10 cellular contexts compared by ENCODE assay signal in the genomic region with DNA sequence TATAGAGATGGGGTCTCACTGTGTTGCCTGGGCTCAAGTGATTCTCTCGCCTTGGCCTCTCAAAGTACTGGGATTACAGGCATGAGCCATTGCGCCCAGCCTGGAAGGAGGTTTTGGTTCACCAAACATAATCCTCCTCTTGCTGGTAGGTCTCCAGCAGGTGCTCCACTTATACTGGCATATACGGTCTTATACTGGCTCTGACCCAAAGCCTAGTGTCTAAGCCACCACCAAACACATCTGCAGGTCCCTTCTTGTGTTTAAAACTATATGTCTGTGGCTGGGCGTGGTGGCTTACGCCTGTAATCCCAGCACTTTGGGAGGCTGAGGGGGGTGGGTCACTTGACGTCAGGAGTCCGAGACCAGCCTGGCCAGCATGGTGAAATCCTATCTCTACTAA. TPM values are rescaled to one million over a fixed set of nuclear protein-coding genes. Genes with fewer than 3 reads are reported as not detected.
DNase-seq lines count a peak whose midpoint lies in the region; ATAC-seq, FAIRE-seq and TF ChIP-seq lines count a peak whose summit lies in the region.
"Had no signal": no experiment of that assay in that cellular context is flagged by ENCODE, and none has a peak within 500 bp of the region (broad histone marks: within the 10 kb centered on the region; RNA-seq: fewer than 3 reads in every experiment).

No MANE protein-coding gene starts in this region.

- H3K9me3 Mint-ChIP-seq in osteocyte (ENCODE audit: unreplicated experiment), result no peaks in the 10 kb centered on the region

- no peak overlapping the region for H2BK5ac ChIP-seq in H1 (ENCODE audit: low read depth, low read length)

- H3K18ac ChIP-seq in H1 (ENCODE audit: extremely low read depth, low read length), result no peak overlapping the region

- H4K20me1 ChIP-seq in BLaER1 (no peaks in the 10 kb centered on the region), DOHH2 (ENCODE audit: control insufficient read depth, insufficient read depth, low read depth, low read length) (no peaks in the 10 kb centered on the region), H1 (replicated peaks in 1 of 2; ENCODE audit: control insufficient read depth in 1 of 2, insufficient read depth in 2 of 2, low read length in 2 of 2) (no peaks in the 10 kb centered on the region)

- H3K27ac ChIP-seq in BLaER1, result no peak overlapping the region
- H3K27ac ChIP-seq in DOHH2 (ENCODE audit: low read depth, low read length), result no peak overlapping the region
- no peak overlapping the region for H3K27ac ChIP-seq in H1 (ENCODE audit: low read depth, low read length)

- H3K4me3 ChIP-seq in BLaER1 (no peak overlapping the region), DOHH2 (ENCODE audit: low read length) (no peak overlapping the region), H1 (ENCODE audit: extremely low read depth in 1 of 4, insufficient read depth in 2 of 4, low read depth in 3 of 4, low read length in 4 of 4) (no peak overlapping the region)

- H2BK120ac ChIP-seq in H1 (replicated peaks; ENCODE audit: low read depth, low read length), result no peak overlapping the region

- H4K8ac ChIP-seq in H1 (ENCODE audit: extremely low read depth, insufficient read depth, low read length), result no peak overlapping the region

- H3K27me3 ChIP-seq in BLaER1 (peaks cover 23% of the 10 kb centered on the region; the same call in 1 of the 2 replicates), DOHH2 (ENCODE audit: control insufficient read depth, low read length) (no peaks in the 10 kb centered on the region), H1 (replicated peaks in 1 of 4; ENCODE audit: control insufficient read depth in 3 of 4, extremely low read depth in 1 of 4, insufficient read depth in 3 of 4, low read length in 3 of 4) (peaks cover 0 to 11% (median 0%) of the 10 kb centered on the region in 4 experiments; a peak in 2 of 7 replicates)

- no peak overlapping the region for H2AFZ ChIP-seq in H1 (ENCODE audit: low read length)

- H3K27me3 Mint-ChIP-seq in osteocyte (ENCODE audit: unreplicated experiment), result peaks cover 6% of the 10 kb centered on the region

- H2BK20ac ChIP-seq in H1 (ENCODE audit: low read length), result no peak overlapping the region

- no peak overlapping the region for H3K56ac ChIP-seq in H1 (replicated peaks; ENCODE audit: insufficient read length, low read depth, low read length)

- no peak overlapping the region for H3K9ac ChIP-seq in BLaER1
- H3K9ac ChIP-seq in H1 (replicated peaks in 1 of 4; ENCODE audit: extremely low read depth in 1 of 4, low read depth in 3 of 4, low read length in 3 of 4), result no peak overlapping the region

- no peaks in the 10 kb centered on the region for H3K9me2 ChIP-seq in DOHH2 (replicated peaks; ENCODE audit: control insufficient read depth, low read length)

- peaks cover 8% of the 10 kb centered on the region; the same call in 1 of the 2 replicates for H3K23me2 ChIP-seq in H1 (ENCODE audit: low read depth, low read length)

- no peak for TF ChIP-seq POLR2A in H1 (IDR thresholded peaks at IDR 0.05; ENCODE audit: control extremely low read depth in 1 of 2, low read depth in 2 of 2, low read length in 2 of 2)

- H2AK5ac ChIP-seq in H1 (ENCODE audit: low read depth, low read length), result no peak overlapping the region

- no peak overlapping the region for H2BK15ac ChIP-seq in H1 (ENCODE audit: low read length)

- H3K9me3 ChIP-seq in BLaER1 (no peaks in the 10 kb centered on the region), DOHH2 (ENCODE audit: control insufficient read depth, insufficient read depth, low read length) (no peaks in the 10 kb centered on the region), H1 (ENCODE audit: insufficient read depth in 2 of 2, low read depth in 1 of 2, low read length in 1 of 2) (no peaks in the 10 kb centered on the region)
- H3K9me3 ChIP-seq: BE2C had no signal

- H3K14ac ChIP-seq in H1 (ENCODE audit: insufficient read length), result no peak overlapping the region

- DNase-seq in NCI-H82 treated with DMSO at 0.1 percent for 48 hours (lab: John Stamatoyannopoulos, UW; ENCODE audit: unreplicated experiment) (peak; percentile 12), H1 (ENCODE audit: low read depth in 1 of 2, low spot score in 2 of 2) (no peak), osteocyte (ENCODE audit: extremely low spot score, unreplicated experiment) (no peak)
- DNase-seq: GOT3 had no signal

- no peak overlapping the region for H4K91ac ChIP-seq in H1 (replicated peaks; ENCODE audit: insufficient read length, low read length)

- no peaks in the 10 kb centered on the region for H3K79me1 ChIP-seq in H1 (ENCODE audit: low read depth, low read length)

- no peaks in the 10 kb centered on the region for H3K36me3 Mint-ChIP-seq in osteocyte (ENCODE audit: unreplicated experiment)

- POLR2A ChIA-PET in H1 (lab: Charles Lee; ENCODE audit: partially characterized antibody), result interaction anchor here (0.5 to 3.3 kb wide), 17 partner anchors 9 to 86 kb away, joined by 3 to 14 read pairs (median 5); partner anchors contain the start of genes AP4M1, GAL3ST4, GPC2 and MCM7

- CTCF ChIA-PET in H1 (lab: Charles Lee; ENCODE audit: partially characterized antibody), result interaction anchor here (0.7 to 9.0 kb wide), 31 partner anchors 8 to 275 kb away, joined by 3 to 108 read pairs (median 8); partner anchors contain the start of genes AP4M1, GAL3ST4, LAMTOR4 and MCM7

- peaks cover 16% of the 10 kb centered on the region for H3K4me1 Mint-ChIP-seq in osteocyte (ENCODE audit: unreplicated experiment)

- 0 out of 2 replicates have a peak overlapping the region, but pooled peaks have one; percentile 39 for H2BK12ac ChIP-seq in H1 (ENCODE audit: low read depth, low read length)

- FAIRE-seq in H1 (lab: Jason Lieb, UNC), result no peak

- H3K36me3 ChIP-seq in BLaER1 (no peaks in the 10 kb centered on the region), DOHH2 (ENCODE audit: control insufficient read depth, low read length) (no peaks in the 10 kb centered on the region), H1 (ENCODE audit: control insufficient read depth in 2 of 4, insufficient read depth in 4 of 4, low read length in 3 of 4) (no peaks in the 10 kb centered on the region)
- H3K36me3 ChIP-seq: BE2C had no signal

- H3K4me2 ChIP-seq in BLaER1 (peak overlapping the region; percentile 36), DOHH2 (ENCODE audit: low read length) (peak overlapping the region; percentile 14; the same call in 1 of the 2 replicates), H1 (ENCODE audit: insufficient read depth in 1 of 2, low read depth in 2 of 2, low read length in 2 of 2) (no peak overlapping the region)

- peaks cover 35% of the 10 kb centered on the region for H3K4me1 ChIP-seq in BLaER1
- peaks cover 32% of the 10 kb centered on the region for H3K4me1 ChIP-seq in DOHH2 (ENCODE audit: control insufficient read depth, low read length)
- peaks cover 0 to 8% (median 0%) of the 10 kb centered on the region in 4 experiments; a peak in 2 of 7 replicates for H3K4me1 ChIP-seq in H1 (replicated peaks in 1 of 4; ENCODE audit: control insufficient read depth in 3 of 4, insufficient read depth in 4 of 4, low read length in 3 of 4)

- WGBS in H1 (ENCODE audit: extremely low coverage in 1 of 2, insufficient coverage in 1 of 2, insufficient read length in 1 of 2, insufficient replicate concordance in 2 of 2, low coverage in 1 of 2, low lambda C conversion rate in 2 of 2, missing lambda C conversion rate in 1 of 2), 2 experiments, result 72% methylated on average over 7 of the region's 7 CpGs; no CpG with 5 or more reads in 1 of the 2 experiments

- peaks cover 13% of the 10 kb centered on the region for H3F3A ChIP-seq in DOHH2 (ENCODE audit: control insufficient read depth, insufficient read depth)

- H3K79me2 ChIP-seq in DOHH2 (ENCODE audit: control insufficient read depth, low read length), result peaks cover 11% of the 10 kb centered on the region
- H3K79me2 ChIP-seq in H1 (ENCODE audit: control insufficient read depth in 1 of 2, insufficient read depth in 2 of 2, low read length in 2 of 2), result no peaks in the 10 kb centered on the region

- no peak for TF ChIP-seq CTCF in DOHH2 (IDR thresholded peaks at IDR 0.05; ENCODE audit: low read depth, low read length, poor library complexity, severe bottlenecking)
- TF ChIP-seq CTCF in H1 (IDR thresholded peaks at IDR 0.05; ENCODE audit: control extremely low read depth in 1 of 3, insufficient read depth in 1 of 3, low read depth in 1 of 3, low read length in 3 of 3), result no peak
- no peak for TF ChIP-seq CTCF in osteocyte (IDR thresholded peaks at IDR 0.05)

- ATAC-seq in HG03039 (IDR thresholded peaks at IDR 0.05; ENCODE audit: unreplicated experiment) (no peak), HG02870 (IDR thresholded peaks at IDR 0.05; ENCODE audit: unreplicated experiment) (no peak), GM21576 (IDR thresholded peaks at IDR 0.05; ENCODE audit: unreplicated experiment) (no peak)

- H3K4ac ChIP-seq in H1 (replicated peaks; ENCODE audit: insufficient read length, low read depth, low read length), result no peak overlapping the region

- TF ChIP-seq EP300 in H1 (IDR thresholded peaks at IDR 0.05; ENCODE audit: borderline replicate concordance in 1 of 2, low read depth in 2 of 2, low read length in 2 of 2), result no peak

- no peak overlapping the region for H4K5ac ChIP-seq in H1 (ENCODE audit: insufficient read length, low read depth, low read length)

- no peak for TF ChIP-seq RAD21 in H1 (IDR thresholded peaks at IDR 0.05 in 1 of 2, conservative IDR thresholded peaks at IDR 0.05 in 1 of 2; ENCODE audit: low read depth in 2 of 2, low read length in 2 of 2)

- H3K23ac ChIP-seq in H1 (ENCODE audit: insufficient read length), result no peak overlapping the region

- H3K4me3 Mint-ChIP-seq in osteocyte (ENCODE audit: unreplicated experiment), result no peak overlapping the region

- H3K27ac Mint-ChIP-seq in osteocyte (ENCODE audit: unreplicated experiment), result no peak overlapping the region

RNA-seq across cellular contexts. Expression of gene MBLAC1, which starts 5.4 kb away (rescaled TPM):
- 1.7 TPM in 2 replicates for total RNA-seq in H1 (2021; fragmentation: NEBNext Ultra II Directional; extraction: Animal tissue kit (Norgen Biotek cat#: 25700))
- polyA plus RNA-seq in H1 (2011; rRNA removed), result 1.00 and 1.2 TPM in 2 replicates
- 1.5 TPM for polyA plus RNA-seq in H1 (2011; cell fraction: cytosol; rRNA removed)
- 1.4 TPM for polyA plus RNA-seq in H1 (2011; cell fraction: nucleus; rRNA removed)
- polyA plus RNA-seq in H1 (2012, experiment 1 of 2), result 0.39 to 1.6 TPM (median 1.1 TPM) in 4 replicates
- 0.67 TPM for polyA plus RNA-seq in H1 (2012, experiment 2 of 2)
- polyA plus RNA-seq in H1 (2013, experiment 1 of 2), result 1.3 TPM
- polyA plus RNA-seq in H1 (2013, experiment 2 of 2), result 1.3 TPM
- 0.10 and 0.57 TPM in 2 replicates for polyA minus RNA-seq in H1 (2011; rRNA and poly(A)+ RNA removed)
- not detected for polyA minus RNA-seq in H1 (2011; cell fraction: cytosol; rRNA and poly(A)+ RNA removed)
- polyA minus RNA-seq in H1 (2011; cell fraction: nucleus; rRNA and poly(A)+ RNA removed), result 1.5 TPM
- 2.3 TPM in 2 replicates for total RNA-seq in osteocyte

RNA-seq across cellular contexts. Expression of gene CNPY4, which starts 12.7 kb away (rescaled TPM):
- 15.3 and 15.9 TPM in 2 replicates for total RNA-seq in H1 (2021; fragmentation: NEBNext Ultra II Directional; extraction: Animal tissue kit (Norgen Biotek cat#: 25700))
- 9.1 and 10.2 TPM in 2 replicates for polyA plus RNA-seq in H1 (2011; rRNA removed)
- polyA plus RNA-seq in H1 (2011; cell fraction: cytosol; rRNA removed), result 15.9 TPM
- polyA plus RNA-seq in H1 (2011; cell fraction: nucleus; rRNA removed), result 11.4 TPM
- 18.3 to 21.4 TPM (median 19.8 TPM) in 4 replicates for polyA plus RNA-seq in H1 (2012, experiment 1 of 2)
- 7.7 TPM for polyA plus RNA-seq in H1 (2012, experiment 2 of 2)
- 14.0 TPM for polyA plus RNA-seq in H1 (2013, experiment 1 of 2)
- 17.1 TPM for polyA plus RNA-seq in H1 (2013, experiment 2 of 2)
- polyA minus RNA-seq in H1 (2011; rRNA and poly(A)+ RNA removed), result 8.2 and 8.3 TPM in 2 replicates
- polyA minus RNA-seq in H1 (2011; cell fraction: cytosol; rRNA and poly(A)+ RNA removed), result 5.3 TPM
- polyA minus RNA-seq in H1 (2011; cell fraction: nucleus; rRNA and poly(A)+ RNA removed), result 6.8 TPM
- 33.6 and 36.7 TPM in 2 replicates for total RNA-seq in osteocyte

RNA-seq across cellular contexts. Expression of gene TAF6, which starts 13.0 kb away (rescaled TPM):
- total RNA-seq in H1 (2021; fragmentation: NEBNext Ultra II Directional; extraction: Animal tissue kit (Norgen Biotek cat#: 25700)), result 101 and 109 TPM in 2 replicates
- 66.7 and 113 TPM in 2 replicates for polyA plus RNA-seq in H1 (2011; rRNA removed)
- polyA plus RNA-seq in H1 (2011; cell fraction: cytosol; rRNA removed), result 29.4 TPM
- polyA plus RNA-seq in H1 (2011; cell fraction: nucleus; rRNA removed), result 79.1 TPM
- polyA plus RNA-seq in H1 (2012, experiment 1 of 2), result 71.9 to 120 TPM (median 110 TPM) in 4 replicates
- 110 TPM for polyA plus RNA-seq in H1 (2012, experiment 2 of 2)
- 68.1 TPM for polyA plus RNA-seq in H1 (2013, experiment 1 of 2)
- 69.5 TPM for polyA plus RNA-seq in H1 (2013, experiment 2 of 2)
- polyA minus RNA-seq in H1 (2011; rRNA and poly(A)+ RNA removed), result 37.5 and 55.6 TPM in 2 replicates
- 42.3 TPM for polyA minus RNA-seq in H1 (2011; cell fraction: cytosol; rRNA and poly(A)+ RNA removed)
- 32.4 TPM for polyA minus RNA-seq in H1 (2011; cell fraction: nucleus; rRNA and poly(A)+ RNA removed)
- total RNA-seq in osteocyte, result 62.8 and 63.9 TPM in 2 replicates

RNA-seq across cellular contexts. Expression of gene LAMTOR4, which starts 16.6 kb away (rescaled TPM):
- 153 and 161 TPM in 2 replicates for total RNA-seq in H1 (2021; fragmentation: NEBNext Ultra II Directional; extraction: Animal tissue kit (Norgen Biotek cat#: 25700))
- 622 and 735 TPM in 2 replicates for polyA plus RNA-seq in H1 (2011; rRNA removed)
- 505 TPM for polyA plus RNA-seq in H1 (2011; cell fraction: cytosol; rRNA removed)
- polyA plus RNA-seq in H1 (2011; cell fraction: nucleus; rRNA removed), result 363 TPM
- polyA plus RNA-seq in H1 (2012, experiment 1 of 2), result 152 to 293 TPM (median 281 TPM) in 4 replicates
- 327 TPM for polyA plus RNA-seq in H1 (2012, experiment 2 of 2)
- polyA plus RNA-seq in H1 (2013, experiment 1 of 2), result 160 TPM
- polyA plus RNA-seq in H1 (2013, experiment 2 of 2), result 154 TPM
- polyA minus RNA-seq in H1 (2011; rRNA and poly(A)+ RNA removed), result 44.3 and 46.6 TPM in 2 replicates
- polyA minus RNA-seq in H1 (2011; cell fraction: cytosol; rRNA and poly(A)+ RNA removed), result 43.1 TPM
- polyA minus RNA-seq in H1 (2011; cell fraction: nucleus; rRNA and poly(A)+ RNA removed), result 53.3 TPM
- total RNA-seq in osteocyte, result 111 and 123 TPM in 2 replicates

RNA-seq across cellular contexts. Expression of gene TRAPPC14, which starts 26.4 kb away (rescaled TPM):
- 20.2 and 22.1 TPM in 2 replicates for total RNA-seq in H1 (2021; fragmentation: NEBNext Ultra II Directional; extraction: Animal tissue kit (Norgen Biotek cat#: 25700))
- polyA plus RNA-seq in H1 (2011; rRNA removed), result 11.9 and 19.6 TPM in 2 replicates
- polyA plus RNA-seq in H1 (2011; cell fraction: cytosol; rRNA removed), result 8.6 TPM
- polyA plus RNA-seq in H1 (2011; cell fraction: nucleus; rRNA removed), result 55.1 TPM
- 13.7 to 21.2 TPM (median 20.2 TPM) in 4 replicates for polyA plus RNA-seq in H1 (2012, experiment 1 of 2)
- 16.9 TPM for polyA plus RNA-seq in H1 (2012, experiment 2 of 2)
- polyA plus RNA-seq in H1 (2013, experiment 1 of 2), result 16.6 TPM
- 15.0 TPM for polyA plus RNA-seq in H1 (2013, experiment 2 of 2)
- polyA minus RNA-seq in H1 (2011; rRNA and poly(A)+ RNA removed), result 8.3 and 8.7 TPM in 2 replicates
- 6.9 TPM for polyA minus RNA-seq in H1 (2011; cell fraction: cytosol; rRNA and poly(A)+ RNA removed)
- 21.6 TPM for polyA minus RNA-seq in H1 (2011; cell fraction: nucleus; rRNA and poly(A)+ RNA removed)
- total RNA-seq in osteocyte, result 18.2 and 20.3 TPM in 2 replicates

Comparison
In these comparisons a context has a peak if more than half of its experiments do, and no peak if none do; other contexts are left out.
1. H3K4me2 ChIP-seq: peak in BLaER1 (single experiment) and DOHH2 (single experiment); none in H1 (0 of 2).